ENCODE assay signal across 1 cellular context in the genomic region with DNA sequence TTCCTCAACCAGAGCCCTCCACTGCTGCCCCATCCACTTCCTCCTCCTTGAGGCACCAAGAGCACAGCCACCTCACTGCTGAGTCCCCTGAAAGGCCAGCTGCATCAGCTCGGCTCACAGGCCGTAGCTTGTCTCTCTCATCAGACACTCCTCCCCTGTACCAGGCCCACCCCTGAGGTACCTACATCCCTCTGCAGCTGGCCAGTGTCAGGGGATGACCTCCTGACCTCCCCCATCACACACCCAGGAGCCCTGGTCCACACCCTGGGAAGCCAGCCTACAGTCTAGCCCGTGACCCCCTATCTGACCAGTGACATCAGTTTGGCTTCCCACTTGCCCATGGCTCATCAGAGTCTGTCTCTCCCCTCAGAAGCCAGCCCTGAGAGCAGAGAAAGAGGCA.
TF ChIP-seq lines count a peak whose summit lies in the region.

No MANE protein-coding gene starts in this region.

TF ChIP-seq in K562, 482 proteins besides CTCF, POLR2A, EP300 and RAD21 (continued from another document):
- no peak for TF ChIP-seq CEBPZ (IDR thresholded peaks at IDR 0.05; ENCODE audit: borderline replicate concordance, low read depth, low read length)
- TF ChIP-seq TCFL5 (CRISPR knock-in tag; conservative IDR thresholded peaks at IDR 0.05): no peak
- TF ChIP-seq SMC3 (conservative IDR thresholded peaks at IDR 0.05; ENCODE audit: insufficient read depth, low read depth, low read length): no peak
- TF ChIP-seq, protein P1, sequence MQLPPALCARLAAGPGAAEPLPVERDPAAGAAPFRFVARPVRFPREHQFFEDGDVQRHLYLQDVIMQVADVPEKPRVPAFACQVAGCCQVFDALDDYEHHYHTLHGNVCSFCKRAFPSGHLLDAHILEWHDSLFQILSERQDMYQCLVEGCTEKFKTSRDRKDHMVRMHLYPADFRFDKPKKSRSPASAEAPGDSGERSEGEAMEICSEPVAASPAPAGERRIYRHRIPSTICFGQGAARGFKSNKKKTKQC (CRISPR knock-in tag; IDR thresholded peaks at IDR 0.05): no peak
- no peak for TF ChIP-seq TEAD2 (tag; IDR thresholded peaks at IDR 0.05)
- TF ChIP-seq CAMTA2 (CRISPR knock-in tag; conservative IDR thresholded peaks at IDR 0.05): no peak
- no peak for TF ChIP-seq JUNB (CRISPR knock-in tag; conservative IDR thresholded peaks at IDR 0.05)
